21 cellular contexts compared by ENCODE assay signal in the genomic region with DNA sequence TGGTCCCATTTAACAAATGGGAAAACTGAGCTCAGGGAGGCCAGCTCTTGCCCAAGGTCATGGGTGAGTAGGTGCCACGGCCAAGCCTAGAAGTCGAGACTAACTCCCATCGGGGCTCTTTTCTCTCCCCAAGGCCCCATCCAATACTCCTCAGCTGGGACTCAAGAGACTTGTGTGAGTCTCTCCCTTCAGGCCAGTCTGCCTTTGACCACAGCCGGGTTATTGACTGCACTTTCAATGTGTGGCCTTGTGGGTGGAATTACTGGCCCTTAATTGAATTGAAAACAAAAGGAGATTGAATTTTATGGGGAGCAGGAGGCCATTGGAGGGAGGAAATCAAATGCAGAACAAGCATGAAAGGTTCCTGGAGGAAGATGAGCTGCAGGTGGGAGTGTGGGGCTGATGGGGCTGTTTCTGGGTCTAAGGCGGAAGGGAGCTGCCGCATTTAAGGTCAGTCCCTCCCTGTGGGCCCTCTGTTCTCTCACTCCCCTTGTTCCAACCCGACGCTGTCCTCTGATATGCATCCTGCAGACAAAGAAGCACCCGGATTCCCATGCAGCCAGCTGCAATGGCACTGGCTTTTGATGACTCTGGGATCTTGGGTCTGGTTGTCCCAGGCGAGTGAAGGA.
"Had no signal": no experiment of that assay in that cellular context is flagged by ENCODE, and none has a peak within 500 bp of the region (broad histone marks: within the 10 kb centered on the region; RNA-seq: fewer than 3 reads in every experiment).

No MANE protein-coding gene starts in this region.

- H3K36me3 ChIP-seq: gastrocnemius medialis, transverse colon, uterus had no signal

- H3K4me2 ChIP-seq: hepatocyte had no signal

- H3K79me2 ChIP-seq: hepatocyte had no signal

- H3K9me3 ChIP-seq: gastrocnemius medialis, testis, transverse colon, uterus had no signal

- H3K27me3 ChIP-seq: hepatocyte, testis, transverse colon, uterus had no signal

- H2AFZ ChIP-seq: hepatocyte had no signal

- H3K4me3 ChIP-seq: gastrocnemius medialis, hepatocyte, testis, transverse colon, uterus had no signal

- H3K4me1 ChIP-seq: gastrocnemius medialis, uterus had no signal

- DNase-seq: activated CD4-positive, alpha-beta T cell treated with anti-CD3 and anti-CD28 coated beads, Interleukin-2, amount 10 ng/mL, durations not matched to agents 7 days and 5 days; activated CD4-positive, CD25-positive, alpha-beta regulatory T cell treated with anti-CD3 and anti-CD28 coated beads, Interleukin-2, amount 50 U/mL, for 72 hours; activated CD8-positive, alpha-beta T cell treated with anti-CD3 and anti-CD28 coated beads for 36 hours; activated T-cell treated with anti-CD3 and anti-CD28 coated beads, Interleukin-2, amount 50 U/mL, for 48 hours; anterior cingulate cortex; effector CD8-positive, alpha-beta T cell; erythroblast; gastrocnemius medialis; glutamatergic neuron; kidney; left colon; midbrain; naive thymus-derived CD4-positive, alpha-beta T cell; posterior cingulate gyrus; right cardiac atrium; stimulated activated CD4-positive, alpha-beta T cell treated with anti-CD3 and anti-CD28 coated beads, Interleukin-2, amount 100 ng/mL, for 48 hours; stimulated activated naive CD4-positive, alpha-beta T cell treated with Interleukin-2 at 50 U/mL for 16 hours; testis; transverse colon; uterus had no signal

- H3K27ac ChIP-seq: gastrocnemius medialis, hepatocyte, testis, transverse colon, uterus had no signal
